Comparison of ENCODE assay signal across 2 cellular contexts in the genomic region with DNA sequence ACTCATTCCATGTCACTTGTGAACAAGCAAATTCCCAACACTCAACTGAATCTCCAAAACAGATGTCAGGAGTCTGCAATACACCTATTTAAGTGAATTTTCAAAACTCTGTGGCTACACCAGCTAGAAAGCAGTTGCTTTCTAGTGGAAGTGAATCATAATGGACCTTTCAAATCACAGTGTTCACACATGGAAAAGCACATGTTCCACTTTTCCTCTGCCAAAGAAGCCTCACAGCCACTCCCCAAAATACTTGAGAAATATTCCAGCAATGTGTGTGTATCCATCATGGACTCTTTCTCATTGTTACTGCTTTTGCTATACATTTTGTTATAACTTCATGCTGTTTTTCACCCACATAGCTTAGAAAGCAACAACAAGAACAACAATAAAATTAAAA.
A peak's percentile ranks its signal among the peaks of the same experiment; 100 is the strongest.
TF ChIP-seq lines count a peak whose summit lies in the region.

No MANE protein-coding gene starts in this region.

TF ChIP-seq in IMR-90, 13 proteins besides CTCF, POLR2A, EP300 and RAD21:
- TF ChIP-seq NFE2L2 (IDR thresholded peaks at IDR 0.05; ENCODE audit: low read depth, low read length) (no peak), SMC3 (IDR thresholded peaks at IDR 0.05; ENCODE audit: low read depth, low read length) (no peak), MXI1 (IDR thresholded peaks at IDR 0.05; ENCODE audit: borderline replicate concordance, low read depth, low read length) (peak; percentile 96)

TF ChIP-seq in K562, 482 proteins besides CTCF, POLR2A, EP300 and RAD21:
- TF ChIP-seq, protein P1, sequence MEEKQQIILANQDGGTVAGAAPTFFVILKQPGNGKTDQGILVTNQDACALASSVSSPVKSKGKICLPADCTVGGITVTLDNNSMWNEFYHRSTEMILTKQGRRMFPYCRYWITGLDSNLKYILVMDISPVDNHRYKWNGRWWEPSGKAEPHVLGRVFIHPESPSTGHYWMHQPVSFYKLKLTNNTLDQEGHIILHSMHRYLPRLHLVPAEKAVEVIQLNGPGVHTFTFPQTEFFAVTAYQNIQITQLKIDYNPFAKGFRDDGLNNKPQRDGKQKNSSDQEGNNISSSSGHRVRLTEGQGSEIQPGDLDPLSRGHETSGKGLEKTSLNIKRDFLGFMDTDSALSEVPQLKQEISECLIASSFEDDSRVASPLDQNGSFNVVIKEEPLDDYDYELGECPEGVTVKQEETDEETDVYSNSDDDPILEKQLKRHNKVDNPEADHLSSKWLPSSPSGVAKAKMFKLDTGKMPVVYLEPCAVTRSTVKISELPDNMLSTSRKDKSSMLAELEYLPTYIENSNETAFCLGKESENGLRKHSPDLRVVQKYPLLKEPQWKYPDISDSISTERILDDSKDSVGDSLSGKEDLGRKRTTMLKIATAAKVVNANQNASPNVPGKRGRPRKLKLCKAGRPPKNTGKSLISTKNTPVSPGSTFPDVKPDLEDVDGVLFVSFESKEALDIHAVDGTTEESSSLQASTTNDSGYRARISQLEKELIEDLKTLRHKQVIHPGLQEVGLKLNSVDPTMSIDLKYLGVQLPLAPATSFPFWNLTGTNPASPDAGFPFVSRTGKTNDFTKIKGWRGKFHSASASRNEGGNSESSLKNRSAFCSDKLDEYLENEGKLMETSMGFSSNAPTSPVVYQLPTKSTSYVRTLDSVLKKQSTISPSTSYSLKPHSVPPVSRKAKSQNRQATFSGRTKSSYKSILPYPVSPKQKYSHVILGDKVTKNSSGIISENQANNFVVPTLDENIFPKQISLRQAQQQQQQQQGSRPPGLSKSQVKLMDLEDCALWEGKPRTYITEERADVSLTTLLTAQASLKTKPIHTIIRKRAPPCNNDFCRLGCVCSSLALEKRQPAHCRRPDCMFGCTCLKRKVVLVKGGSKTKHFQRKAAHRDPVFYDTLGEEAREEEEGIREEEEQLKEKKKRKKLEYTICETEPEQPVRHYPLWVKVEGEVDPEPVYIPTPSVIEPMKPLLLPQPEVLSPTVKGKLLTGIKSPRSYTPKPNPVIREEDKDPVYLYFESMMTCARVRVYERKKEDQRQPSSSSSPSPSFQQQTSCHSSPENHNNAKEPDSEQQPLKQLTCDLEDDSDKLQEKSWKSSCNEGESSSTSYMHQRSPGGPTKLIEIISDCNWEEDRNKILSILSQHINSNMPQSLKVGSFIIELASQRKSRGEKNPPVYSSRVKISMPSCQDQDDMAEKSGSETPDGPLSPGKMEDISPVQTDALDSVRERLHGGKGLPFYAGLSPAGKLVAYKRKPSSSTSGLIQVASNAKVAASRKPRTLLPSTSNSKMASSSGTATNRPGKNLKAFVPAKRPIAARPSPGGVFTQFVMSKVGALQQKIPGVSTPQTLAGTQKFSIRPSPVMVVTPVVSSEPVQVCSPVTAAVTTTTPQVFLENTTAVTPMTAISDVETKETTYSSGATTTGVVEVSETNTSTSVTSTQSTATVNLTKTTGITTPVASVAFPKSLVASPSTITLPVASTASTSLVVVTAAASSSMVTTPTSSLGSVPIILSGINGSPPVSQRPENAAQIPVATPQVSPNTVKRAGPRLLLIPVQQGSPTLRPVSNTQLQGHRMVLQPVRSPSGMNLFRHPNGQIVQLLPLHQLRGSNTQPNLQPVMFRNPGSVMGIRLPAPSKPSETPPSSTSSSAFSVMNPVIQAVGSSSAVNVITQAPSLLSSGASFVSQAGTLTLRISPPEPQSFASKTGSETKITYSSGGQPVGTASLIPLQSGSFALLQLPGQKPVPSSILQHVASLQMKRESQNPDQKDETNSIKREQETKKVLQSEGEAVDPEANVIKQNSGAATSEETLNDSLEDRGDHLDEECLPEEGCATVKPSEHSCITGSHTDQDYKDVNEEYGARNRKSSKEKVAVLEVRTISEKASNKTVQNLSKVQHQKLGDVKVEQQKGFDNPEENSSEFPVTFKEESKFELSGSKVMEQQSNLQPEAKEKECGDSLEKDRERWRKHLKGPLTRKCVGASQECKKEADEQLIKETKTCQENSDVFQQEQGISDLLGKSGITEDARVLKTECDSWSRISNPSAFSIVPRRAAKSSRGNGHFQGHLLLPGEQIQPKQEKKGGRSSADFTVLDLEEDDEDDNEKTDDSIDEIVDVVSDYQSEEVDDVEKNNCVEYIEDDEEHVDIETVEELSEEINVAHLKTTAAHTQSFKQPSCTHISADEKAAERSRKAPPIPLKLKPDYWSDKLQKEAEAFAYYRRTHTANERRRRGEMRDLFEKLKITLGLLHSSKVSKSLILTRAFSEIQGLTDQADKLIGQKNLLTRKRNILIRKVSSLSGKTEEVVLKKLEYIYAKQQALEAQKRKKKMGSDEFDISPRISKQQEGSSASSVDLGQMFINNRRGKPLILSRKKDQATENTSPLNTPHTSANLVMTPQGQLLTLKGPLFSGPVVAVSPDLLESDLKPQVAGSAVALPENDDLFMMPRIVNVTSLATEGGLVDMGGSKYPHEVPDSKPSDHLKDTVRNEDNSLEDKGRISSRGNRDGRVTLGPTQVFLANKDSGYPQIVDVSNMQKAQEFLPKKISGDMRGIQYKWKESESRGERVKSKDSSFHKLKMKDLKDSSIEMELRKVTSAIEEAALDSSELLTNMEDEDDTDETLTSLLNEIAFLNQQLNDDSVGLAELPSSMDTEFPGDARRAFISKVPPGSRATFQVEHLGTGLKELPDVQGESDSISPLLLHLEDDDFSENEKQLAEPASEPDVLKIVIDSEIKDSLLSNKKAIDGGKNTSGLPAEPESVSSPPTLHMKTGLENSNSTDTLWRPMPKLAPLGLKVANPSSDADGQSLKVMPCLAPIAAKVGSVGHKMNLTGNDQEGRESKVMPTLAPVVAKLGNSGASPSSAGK (IDR thresholded peaks at IDR 0.05), result 0 out of 2 replicates have a peak, but pooled peaks have one; percentile 13
- TF ChIP-seq ZNF551 (CRISPR knock-in tag; IDR thresholded peaks at IDR 0.05), result no peak
